8 cellular contexts compared by ENCODE assay signal in the genomic region with DNA sequence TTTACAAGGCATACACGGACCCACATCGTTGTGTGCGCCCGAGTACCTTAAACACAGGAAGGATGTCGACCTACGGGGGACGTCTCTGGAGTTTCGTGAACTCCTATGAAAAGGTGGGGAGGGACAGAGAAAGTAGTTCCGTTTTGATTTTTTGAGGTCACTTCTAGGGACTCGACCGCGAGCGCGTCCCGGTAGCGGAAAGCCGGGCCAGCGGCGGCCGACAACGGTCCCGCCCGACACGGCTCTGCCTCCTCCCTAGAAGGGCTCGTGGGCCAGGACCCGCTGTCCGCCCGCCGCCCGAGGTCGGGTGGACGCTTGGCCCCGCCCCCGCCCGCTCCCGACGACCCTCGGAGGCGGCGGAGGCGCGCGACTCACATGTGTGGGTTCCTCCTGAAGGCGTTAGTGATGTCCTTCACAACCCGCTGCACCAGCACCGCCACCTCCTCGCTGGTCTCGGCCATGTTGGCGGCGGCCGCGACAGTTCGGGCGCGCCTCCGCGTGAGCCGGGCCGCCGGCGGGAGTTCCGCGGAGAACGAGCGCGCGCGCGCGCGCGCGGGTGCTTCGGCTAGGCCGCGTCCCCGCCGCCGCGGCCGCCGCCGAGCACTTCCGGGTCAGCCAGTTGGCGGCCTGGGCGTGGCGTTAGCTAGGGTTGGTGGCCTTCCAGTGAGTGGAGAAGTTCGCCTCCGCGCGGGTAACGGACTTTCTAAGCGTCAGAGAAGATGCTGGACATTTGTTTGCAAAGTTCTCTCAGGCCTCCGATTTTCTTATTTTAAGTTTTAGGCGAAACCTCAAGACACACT. TPM values are rescaled to one million over a fixed set of nuclear protein-coding genes. Genes with fewer than 3 reads are reported as not detected.
A peak's percentile ranks its signal among the peaks of the same experiment; 100 is the strongest.
DNase-seq lines count a peak whose midpoint lies in the region; TF ChIP-seq lines count a peak whose summit lies in the region.

A gene with protein sequence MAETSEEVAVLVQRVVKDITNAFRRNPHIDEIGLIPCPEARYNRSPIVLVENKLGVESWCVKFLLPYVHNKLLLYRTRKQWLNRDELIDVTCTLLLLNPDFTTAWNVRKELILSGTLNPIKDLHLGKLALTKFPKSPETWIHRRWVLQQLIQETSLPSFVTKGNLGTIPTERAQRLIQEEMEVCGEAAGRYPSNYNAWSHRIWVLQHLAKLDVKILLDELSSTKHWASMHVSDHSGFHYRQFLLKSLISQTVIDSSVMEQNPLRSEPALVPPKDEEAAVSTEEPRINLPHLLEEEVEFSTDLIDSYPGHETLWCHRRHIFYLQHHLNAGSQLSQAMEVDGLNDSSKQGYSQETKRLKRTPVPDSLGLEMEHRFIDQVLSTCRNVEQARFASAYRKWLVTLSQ (minus strand): TSS at position 534 of the 800 bp plus-strand sequence. CDS start 73 bp downstream, at position 461.

- peak within 1 kb of the TSS; percentile 97 for H3K4me3 Mint-ChIP-seq in HFFc6
- peak within 1 kb of the TSS; percentile 87 for H3K4me3 Mint-ChIP-seq in activated naive CD4-positive, alpha-beta T cell treated with anti-CD3 and anti-CD28 coated beads, Interleukin-2, amount 10 ng/mL, durations not matched to agents 7 days and 5 days

- peak within 1 kb of the TSS; percentile 96 for H3K27ac Mint-ChIP-seq in HFFc6
- H3K27ac Mint-ChIP-seq in activated naive CD4-positive, alpha-beta T cell treated with anti-CD3 and anti-CD28 coated beads, Interleukin-2, amount 10 ng/mL, durations not matched to agents 7 days and 5 days = peak within 1 kb of the TSS; percentile 96

- H3K4me3 ChIP-seq in GM06990 (replicated peaks; ENCODE audit: low read depth, low read length) = peak within 1 kb of the TSS; percentile 79
- H3K4me3 ChIP-seq in SK-N-MC = peak within 1 kb of the TSS; percentile 81

- H3K27ac ChIP-seq in SK-N-MC (peak within 1 kb of the TSS; percentile 67), substantia nigra (ENCODE audit: low read depth, low read length, poor library complexity, severe bottlenecking) (peak within 1 kb of the TSS; percentile 86)

- peak within 1 kb of the TSS; percentile 92 for H3K9ac ChIP-seq in SK-N-MC (ENCODE audit: insufficient read length)

- peaks cover 11% of the 10 kb centered on the region for H3K36me3 Mint-ChIP-seq in HFFc6 (ENCODE audit: low read depth)
- peaks cover 24% of the 10 kb centered on the region for H3K36me3 Mint-ChIP-seq in activated naive CD4-positive, alpha-beta T cell treated with anti-CD3 and anti-CD28 coated beads, Interleukin-2, amount 10 ng/mL, durations not matched to agents 7 days and 5 days

- H3K27me3 Mint-ChIP-seq in HFFc6 (ENCODE audit: insufficient read depth) = no peaks in the 10 kb centered on the region
- H3K27me3 Mint-ChIP-seq in activated naive CD4-positive, alpha-beta T cell treated with anti-CD3 and anti-CD28 coated beads, Interleukin-2, amount 10 ng/mL, durations not matched to agents 7 days and 5 days = peaks cover 5% of the 10 kb centered on the region

- CTCF ChIA-PET in activated naive CD4-positive, alpha-beta T cell treated with anti-CD3 and anti-CD28 coated beads, Interleukin-2, amount 10 ng/mL, durations not matched to agents 7 days and 5 days (lab: Charles Lee) = interaction anchor here (1.2 kb wide), 1 partner anchor 13 kb away, joined by 3 read pairs; no protein-coding TSS in a partner anchor

- no peaks in the 10 kb centered on the region for H3K9me3 ChIP-seq in SK-N-MC (ENCODE audit: low read depth, low read length)

- H3K4me1 Mint-ChIP-seq in HFFc6 (ENCODE audit: low read depth) = peaks cover 58% of the 10 kb centered on the region
- peaks cover 31% of the 10 kb centered on the region for H3K4me1 Mint-ChIP-seq in activated naive CD4-positive, alpha-beta T cell treated with anti-CD3 and anti-CD28 coated beads, Interleukin-2, amount 10 ng/mL, durations not matched to agents 7 days and 5 days

- TF ChIP-seq CTCF in GM06990 (IDR thresholded peaks at IDR 0.05; ENCODE audit: insufficient read depth, low read length, poor library complexity, severe bottlenecking) (no peak), HFFc6 (IDR thresholded peaks at IDR 0.05) (no peak)

- H3K36me3 ChIP-seq in GM06990 (ENCODE audit: control insufficient read depth, insufficient read depth, low read length) = no peaks in the 10 kb centered on the region; the same call in 1 of the 2 replicates
- 0 out of 2 replicates have a peak, but pooled peaks cover 3% of the 10 kb centered on the region for H3K36me3 ChIP-seq in SK-N-MC (ENCODE audit: insufficient read depth, low read length)

- no peaks in the 10 kb centered on the region for H3K9me3 Mint-ChIP-seq in HFFc6
- no peaks in the 10 kb centered on the region for H3K9me3 Mint-ChIP-seq in activated naive CD4-positive, alpha-beta T cell treated with anti-CD3 and anti-CD28 coated beads, Interleukin-2, amount 10 ng/mL, durations not matched to agents 7 days and 5 days

- DNase-seq in GM06990 (ENCODE audit: extremely low read depth, insufficient read length) (peak; percentile 95), HFFc6 (peak; percentile 82), NAMALWA (ENCODE audit: low spot score) (peak; percentile 92), SK-N-MC (ENCODE audit: low read depth, low spot score) (no peak), germinal center (ENCODE audit: low spot score) (peak; percentile 87), non-pigmented ciliary epithelial cell (ENCODE audit: low read depth) (peak; percentile 42), substantia nigra (lab: John Stamatoyannopoulos, UW) (peak; percentile 24 to 94 (median 81))
- peak; percentile 91 for DNase-seq in activated naive CD4-positive, alpha-beta T cell treated with anti-CD3 and anti-CD28 coated beads, Interleukin-2, amount 10 ng/mL, durations not matched to agents 7 days and 5 days

- H3K27me3 ChIP-seq in GM06990 (replicated peaks; ENCODE audit: control insufficient read depth, insufficient read depth, low read length) = no peaks in the 10 kb centered on the region

RNA-seq across cellular contexts. Expression of the gene that starts here (rescaled TPM):
- total RNA-seq in HFFc6 (2021; fragmentation: NEBNext Ultra II Directional; extraction: Animal tissue kit (Norgen Biotek cat#: 25700)) = 10 to 100 TPM; 49.8 to 61.3 (median 55.3) TPM
